ENCODE assay signal across 20 cellular contexts in genomic region chr1:93675931-93676330, GRCh38. TPM values are rescaled to one million over a fixed set of nuclear protein-coding genes. Genes with fewer than 3 reads are reported as not detected.
DNase-seq lines count a peak whose midpoint lies in the region; ATAC-seq and TF ChIP-seq lines count a peak whose summit lies in the region.
"Had no signal": no experiment of that assay in that cellular context is flagged by ENCODE, and none has a peak within 500 bp of the region (broad histone marks: within the 10 kb centered on the region; RNA-seq: fewer than 3 reads in every experiment).

No MANE protein-coding gene starts in this region.

- no peak overlapping the region for H4K91ac ChIP-seq in mesenchymal stem cell (ENCODE audit: low read length)

- no peak overlapping the region for H2AFZ ChIP-seq in mesenchymal stem cell (ENCODE audit: low read depth, low read length)

- H3K27me3 ChIP-seq in breast epithelium (no peaks in the 10 kb centered on the region), mesenchymal stem cell (ENCODE audit: control insufficient read depth in 1 of 2, insufficient read depth in 1 of 2, low read length in 2 of 2) (no peaks in the 10 kb centered on the region), upper lobe of right lung (no peaks in the 10 kb centered on the region), MG63 (no peaks in the 10 kb centered on the region)
- H3K27me3 ChIP-seq: ovary had no signal

- H3K4me1 Mint-ChIP-seq in MCF 10A (ENCODE audit: insufficient read depth, unreplicated experiment) = peaks cover 76% of the 10 kb centered on the region

- H3K14ac ChIP-seq in mesenchymal stem cell (ENCODE audit: low read length in 2 of 2) = peak overlapping the region in 1 of 2 experiments; percentile 35

- no peak overlapping the region for H2BK120ac ChIP-seq in mesenchymal stem cell (ENCODE audit: low read depth, low read length)

- intact Hi-C loops in MCF 10A (cut with micrococcal nuclease) = no loop called here
- intact Hi-C loops in breast epithelium (cut with DNase I; ENCODE audit: low total_unique reads) = loop anchor here (5.0 kb wide), 1 partner anchor 131 kb away; no protein-coding TSS in a partner anchor
- intact Hi-C loops in upper lobe of right lung (cut with DNase I) = no loop called here

- no peak for TF ChIP-seq POLR2A in breast epithelium (IDR thresholded peaks at IDR 0.05)

- ATAC-seq in upper lobe of right lung (no peak), GM18858 (IDR thresholded peaks at IDR 0.05; ENCODE audit: unreplicated experiment) (no peak)
- ATAC-seq: left colon, T-helper 17 cell had no signal

- peak overlapping the region; percentile 44 for H3K27ac Mint-ChIP-seq in MCF 10A (ENCODE audit: low read depth, unreplicated experiment)
- H3K27ac Mint-ChIP-seq: activated CD4-positive, alpha-beta memory T cell treated with anti-CD3 and anti-CD28 coated beads, Interleukin-2, amount 10 ng/mL, durations not matched to agents 7 days and 5 days; activated naive CD4-positive, alpha-beta T cell treated with anti-CD3 and anti-CD28 coated beads, Interleukin-2, amount 50 U/mL, for 24 hours; activated T-cell treated with anti-CD3 and anti-CD28 coated beads, Interleukin-2, amount 50 U/mL, for 24 hours; T-helper 17 cell had no signal

- no peaks in the 10 kb centered on the region for H3K9me3 Mint-ChIP-seq in MCF 10A (ENCODE audit: unreplicated experiment)
- H3K9me3 Mint-ChIP-seq: activated CD4-positive, alpha-beta memory T cell treated with anti-CD3 and anti-CD28 coated beads, Interleukin-2, amount 10 ng/mL, durations not matched to agents 7 days and 5 days; activated naive CD4-positive, alpha-beta T cell treated with anti-CD3 and anti-CD28 coated beads, Interleukin-2, amount 50 U/mL, for 24 hours; activated T-cell treated with anti-CD3 and anti-CD28 coated beads, Interleukin-2, amount 50 U/mL, for 24 hours; brain had no signal

- peak overlapping the region in 1 of 2 experiments; percentile 83 for H3K18ac ChIP-seq in mesenchymal stem cell (ENCODE audit: low read depth in 1 of 2, low read length in 2 of 2)

- H3K4me3 Mint-ChIP-seq in MCF 10A (ENCODE audit: unreplicated experiment) = peak overlapping the region; percentile 30
- H3K4me3 Mint-ChIP-seq: activated CD4-positive, alpha-beta memory T cell treated with anti-CD3 and anti-CD28 coated beads, Interleukin-2, amount 10 ng/mL, durations not matched to agents 7 days and 5 days; activated naive CD4-positive, alpha-beta T cell treated with anti-CD3 and anti-CD28 coated beads, Interleukin-2, amount 50 U/mL, for 24 hours; activated T-cell treated with anti-CD3 and anti-CD28 coated beads, Interleukin-2, amount 50 U/mL, for 24 hours; T-helper 17 cell had no signal

- H3K36me3 ChIP-seq in breast epithelium (no peaks in the 10 kb centered on the region), mesenchymal stem cell (ENCODE audit: control insufficient read depth in 1 of 2, insufficient read depth in 2 of 2, low read depth in 1 of 2, low read length in 2 of 2) (peaks cover 21 to 65% of the 10 kb centered on the region in 2 experiments), upper lobe of right lung (peaks cover 11% of the 10 kb centered on the region), MG63 (peaks cover 52% of the 10 kb centered on the region)
- H3K36me3 ChIP-seq: ovary, WERI-Rb-1 had no signal

- no peak overlapping the region for H2BK5ac ChIP-seq in mesenchymal stem cell (ENCODE audit: low read depth, low read length, poor library complexity, severe bottlenecking)

- no peak overlapping the region for H3K23ac ChIP-seq in mesenchymal stem cell (ENCODE audit: low read length in 2 of 2)

- no peaks in the 10 kb centered on the region for H3K27me3 Mint-ChIP-seq in MCF 10A (ENCODE audit: insufficient read depth, unreplicated experiment)

- H3K9ac ChIP-seq in mesenchymal stem cell (ENCODE audit: low read length) = no peak overlapping the region

- H3K27ac ChIP-seq in breast epithelium (peak overlapping the region in 1 of 2 donors; percentile 46), mesenchymal stem cell (ENCODE audit: low read length, poor library complexity, severe bottlenecking) (no peak overlapping the region), upper lobe of right lung (peak overlapping the region; percentile 17)
- H3K27ac ChIP-seq: 22Rv1, ovary, WERI-Rb-1 had no signal

- no peak for DNase-seq in MCF 10A (ENCODE audit: unreplicated experiment)
- no peak for DNase-seq in breast epithelium (ENCODE audit: low spot score in 2 of 2)
- peak; percentile 45 for DNase-seq in astrocyte of the hippocampus (ENCODE audit: low read depth, low spot score)
- DNase-seq in mesenchymal stem cell = peak; percentile 45
- DNase-seq in upper lobe of right lung = no peak
- DNase-seq in NCI-H2196 treated with DMSO at 0.1 percent for 48 hours (lab: John Stamatoyannopoulos, UW; ENCODE audit: unreplicated experiment) = no peak
- no peak for DNase-seq in MG63
- DNase-seq: activated CD4-positive, alpha-beta memory T cell treated with anti-CD3 and anti-CD28 coated beads, Interleukin-2, amount 10 ng/mL, durations not matched to agents 7 days and 5 days; activated T-cell treated with anti-CD3 and anti-CD28 coated beads, Interleukin-2, amount 50 U/mL, for 24 hours; GF-D8; left colon; NCI-H146; SHP77 treated with DMSO at 0.1 percent for 48 hours; T-helper 17 cell; WERI-Rb-1 had no signal

- H3K4me3 ChIP-seq in breast epithelium (no peak overlapping the region), mesenchymal stem cell (ENCODE audit: insufficient read depth in 1 of 2, low read depth in 1 of 2, low read length in 2 of 2) (no peak overlapping the region), upper lobe of right lung (no peak overlapping the region), MG63 (no peak overlapping the region)
- H3K4me3 ChIP-seq: ovary had no signal

- no peaks in the 10 kb centered on the region for H3K9me3 ChIP-seq in breast epithelium
- H3K9me3 ChIP-seq in mesenchymal stem cell (ENCODE audit: control insufficient read depth, low read length) = no peaks in the 10 kb centered on the region
- H3K9me3 ChIP-seq in upper lobe of right lung = no peaks in the 10 kb centered on the region
- H3K9me3 ChIP-seq in MG63 = no peaks in the 10 kb centered on the region
- H3K9me3 ChIP-seq: ovary had no signal

- TF ChIP-seq CTCF in MCF 10A (IDR thresholded peaks at IDR 0.05; ENCODE audit: unreplicated experiment) = no peak
- TF ChIP-seq CTCF in breast epithelium (IDR thresholded peaks at IDR 0.05) = no peak
- TF ChIP-seq CTCF in upper lobe of right lung (IDR thresholded peaks at IDR 0.05) = no peak

- BruUV-seq in MCF 10A (replicated peaks; lab: Mats Ljungman, UMichigan) = no TSS peak

- peaks cover 12 to 17% of the 10 kb centered on the region in 2 donors for H3K4me1 ChIP-seq in breast epithelium
- peaks cover 26% of the 10 kb centered on the region for H3K4me1 ChIP-seq in mesenchymal stem cell (ENCODE audit: control insufficient read depth, insufficient read depth, low read depth, low read length)
- H3K4me1 ChIP-seq in upper lobe of right lung = peaks cover 72% of the 10 kb centered on the region

- H3K36me3 Mint-ChIP-seq in MCF 10A (ENCODE audit: insufficient read depth, unreplicated experiment) = peaks cover 47% of the 10 kb centered on the region
- H3K36me3 Mint-ChIP-seq: activated naive CD4-positive, alpha-beta T cell treated with anti-CD3 and anti-CD28 coated beads, Interleukin-2, amount 50 U/mL, for 24 hours had no signal

- no peak overlapping the region for H3K4ac ChIP-seq in mesenchymal stem cell (ENCODE audit: low read depth in 1 of 2, low read length in 2 of 2)

- POLR2A ChIA-PET in MCF 10A (lab: Yijun Ruan, JAX) = interaction anchor here (0.9 to 1.3 kb wide), 3 partner anchors 14 to 170 kb away, joined by 3 read pairs; no protein-coding TSS in a partner anchor

- 72% methylated on average over 5 of the region's 5 CpGs for WGBS in mesenchymal stem cell

- H3K79me1 ChIP-seq in mesenchymal stem cell (replicated peaks; ENCODE audit: low read length, poor library complexity, severe bottlenecking) = peaks cover 5% of the 10 kb centered on the region

- CTCF ChIA-PET in MCF 10A (lab: Yijun Ruan, JAX) = interaction anchor here (0.9 to 1.1 kb wide), 3 partner anchors 40 to 52 kb away, joined by 3 to 7 read pairs (median 3); no protein-coding TSS in a partner anchor

- peak overlapping the region; percentile 13 for H2BK15ac ChIP-seq in mesenchymal stem cell (ENCODE audit: low read depth, poor library complexity, severe bottlenecking)

- H2BK12ac ChIP-seq in mesenchymal stem cell (ENCODE audit: low read length in 2 of 2) = peak overlapping the region; percentile 38 to 69

- H4K8ac ChIP-seq in mesenchymal stem cell (ENCODE audit: low read length) = no peak overlapping the region

- no peak overlapping the region for H2AK5ac ChIP-seq in mesenchymal stem cell (ENCODE audit: low read length, severe bottlenecking)

- no peak overlapping the region for H3K4me2 ChIP-seq in mesenchymal stem cell (ENCODE audit: low read length, poor library complexity, severe bottlenecking)

RNA-seq across cellular contexts. Expression of gene BCAR3, which starts 5.7 kb away (rescaled TPM):
- total RNA-seq in MCF 10A (2022) = 83.6 and 130 TPM in 2 replicates
- 10 to 100 TPM; 26.7 to 42.7 (median 30.2) TPM for total RNA-seq in breast epithelium
- 23.6 TPM for polyA plus RNA-seq in mesenchymal stem cell (2013, experiment 1 of 2)
- polyA plus RNA-seq in mesenchymal stem cell (2013, experiment 2 of 2) = 22.7 TPM
- 23.5 TPM for total RNA-seq in upper lobe of right lung
- total RNA-seq in MG63 (2014; rRNA removed; shearing (Covaris generic); ENCODE audit: low replicate concordance) = 21.2 and 26.0 TPM in 2 replicates

Comparison
In these comparisons a context has a peak if more than half of its experiments do, and no peak if none do; other contexts are left out.
1. DNase-seq: peak in astrocyte of the hippocampus (single experiment) and mesenchymal stem cell (single experiment); none in MCF 10A (single experiment), breast epithelium (0 of 2), upper lobe of right lung (single experiment), NCI-H2196 treated with DMSO at 0.1 percent for 48 hours (single experiment) and MG63 (single experiment).